9 cellular contexts compared by ENCODE assay signal in genomic region chr7:47724335-47724982, GRCh38.
DNase-seq lines count a peak whose midpoint lies in the region; ATAC-seq, FAIRE-seq and TF ChIP-seq lines count a peak whose summit lies in the region.
"Had no signal": no experiment of that assay in that cellular context is flagged by ENCODE, and none has a peak within 500 bp of the region (broad histone marks: within the 10 kb centered on the region; RNA-seq: fewer than 3 reads in every experiment).

No MANE protein-coding gene starts in this region.

- no peak for ATAC-seq in HG02798 (IDR thresholded peaks at IDR 0.05; ENCODE audit: poor library complexity, unreplicated experiment)
- ATAC-seq: left cardiac atrium had no signal

- H3K27ac ChIP-seq in AG04450 (ENCODE audit: low read depth, low read length): peak overlapping the region; percentile 84

- CTCF ChIA-PET in AG04450 (lab: Charles Lee) (no interaction called here), HEK293T (lab: Yijun Ruan, JAX) (no interaction called here)

- no peaks in the 10 kb centered on the region for H3K27me3 ChIP-seq in AG04450 (ENCODE audit: control insufficient read depth, insufficient read depth, low read length)

- no peaks in the 10 kb centered on the region for H3K9me3 ChIP-seq in AG04450 (ENCODE audit: control insufficient read depth, insufficient read depth, low read length)

- POLR2A ChIA-PET in AG04450 (lab: Yijun Ruan, JAX) (interaction anchor here (0.6 to 0.7 kb wide), 2 partner anchors 13 to 39 kb away, joined by 3 to 4 read pairs; no protein-coding TSS in a partner anchor), HEK293T (lab: Yijun Ruan, JAX) (no interaction called here)

- no peak for TF ChIP-seq CTCF in AG04450 (IDR thresholded peaks at IDR 0.05; ENCODE audit: low read depth, low read length)

- no peak for TF ChIP-seq POLR2A in GM12891 (IDR thresholded peaks at IDR 0.05; ENCODE audit: low read depth, low read length)

- no peak overlapping the region for H3K4me3 ChIP-seq in AG04450 (ENCODE audit: low read depth, low read length)

- peak; percentile 82 for DNase-seq in AG04450 (ENCODE audit: low read depth, low spot score)
- peak; percentile 22 for DNase-seq in HEK293T (ENCODE audit: extremely low spot score)
- DNase-seq in SW480 (ENCODE audit: low spot score): peak; percentile 75
- peak; percentile 40 for DNase-seq in iPS-NIHi7 (ENCODE audit: extremely low spot score)
- no peak for DNase-seq in stimulated activated CD4-positive, alpha-beta T cell treated with anti-CD3 and anti-CD28 coated beads, Interleukin-15, amount 100 ng/mL, for 24 hours
- no peak for DNase-seq in amygdala (lab: John Stamatoyannopoulos, UW)
- no peak for DNase-seq in GM12891 (ENCODE audit: insufficient read length, low spot score)
- DNase-seq: left cardiac atrium had no signal

- no peak for FAIRE-seq in GM12891 (lab: Jason Lieb, UNC)

TF ChIP-seq in HEK293T, 16 proteins besides CTCF, POLR2A, EP300 and RAD21:
- no peak for TF ChIP-seq FOXA1 (IDR thresholded peaks at IDR 0.05)
- no peak for TF ChIP-seq NFRKB (IDR thresholded peaks at IDR 0.05)

TF ChIP-seq in GM12891, 5 proteins besides CTCF, POLR2A, EP300 and RAD21:
- no peak for TF ChIP-seq SPI1 (IDR thresholded peaks at IDR 0.05; ENCODE audit: low read depth, low read length)
- no peak for TF ChIP-seq POU2F2 (IDR thresholded peaks at IDR 0.05; ENCODE audit: low read depth, low read length)
- no peak for TF ChIP-seq PAX5 (IDR thresholded peaks at IDR 0.05; ENCODE audit: insufficient read depth, low read length, severe bottlenecking)
- TF ChIP-seq POLR2AphosphoS5 (IDR thresholded peaks at IDR 0.05; ENCODE audit: low read depth, low read length): no peak
- no peak for TF ChIP-seq TAF1 (IDR thresholded peaks at IDR 0.05; ENCODE audit: low read depth, low read length)

Comparison
In these comparisons a context has a peak if more than half of its experiments do, and no peak if none do; other contexts are left out.
1. DNase-seq: peak in AG04450 (single experiment), HEK293T (single experiment), SW480 (single experiment) and iPS-NIHi7 (single experiment); none in stimulated activated CD4-positive, alpha-beta T cell treated with anti-CD3 and anti-CD28 coated beads, Interleukin-15, amount 100 ng/mL, for 24 hours (single experiment), amygdala (0 of 56) and GM12891 (single experiment).